In genomic region chr9:135280666-135281065, GRCh38 we compare ENCODE assay signal across 22 cellular contexts.
DNase-seq lines count a peak whose midpoint lies in the region; TF ChIP-seq lines count a peak whose summit lies in the region.
"Had no signal": no experiment of that assay in that cellular context is flagged by ENCODE, and none has a peak within 500 bp of the region (broad histone marks: within the 10 kb centered on the region; RNA-seq: fewer than 3 reads in every experiment).

No MANE protein-coding gene starts in this region.

- H3K27ac ChIP-seq in BLaER1 (peak overlapping the region; percentile 87), VCaP (peak overlapping the region; percentile 77), neuronal stem cell (replicated peaks; ENCODE audit: low read length) (no peak overlapping the region), testis (no peak overlapping the region)
- no peak overlapping the region for H3K27ac ChIP-seq in CD4-positive, alpha-beta memory T cell (ENCODE audit: low read depth, low read length)
- H3K27ac ChIP-seq: 22Rv1, A549, C4-2B had no signal

- H3K4me1 ChIP-seq in BLaER1 = peaks cover 92% of the 10 kb centered on the region
- H3K4me1 ChIP-seq in neuronal stem cell (ENCODE audit: control insufficient read depth in 2 of 2, insufficient read depth in 1 of 2, low read depth in 1 of 2, low read length in 2 of 2) = peaks cover 0 to 2% of the 10 kb centered on the region in 2 donors
- H3K4me1 ChIP-seq in CD4-positive, alpha-beta memory T cell (ENCODE audit: insufficient read depth, low read length) = no peaks in the 10 kb centered on the region
- H3K4me1 ChIP-seq in testis = no peaks in the 10 kb centered on the region

- no peak overlapping the region for H2AK5ac ChIP-seq in neuronal stem cell (ENCODE audit: low read depth, low read length)

- peak overlapping the region; percentile 96 for H3K4me2 ChIP-seq in BLaER1
- no peak overlapping the region for H3K4me2 ChIP-seq in neuronal stem cell (ENCODE audit: insufficient read depth, low read length, poor library complexity, severe bottlenecking)
- H3K4me2 ChIP-seq: A549 had no signal

- H3K36me3 ChIP-seq in BLaER1 (no peaks in the 10 kb centered on the region), neuronal stem cell (replicated peaks in 1 of 2; ENCODE audit: control insufficient read depth in 2 of 2, insufficient read depth in 2 of 2, low read length in 2 of 2) (no peaks in the 10 kb centered on the region), testis (ENCODE audit: low read depth, missing control alignments) (no peaks in the 10 kb centered on the region)
- no peaks in the 10 kb centered on the region for H3K36me3 ChIP-seq in CD4-positive, alpha-beta memory T cell (ENCODE audit: insufficient read depth, low read length)

- H2AFZ ChIP-seq in neuronal stem cell (ENCODE audit: low read length) = no peak overlapping the region

- peak overlapping the region; percentile 76 for H2BK5ac ChIP-seq in neuronal stem cell (ENCODE audit: low read length)

- TF ChIP-seq POLR2A in testis (IDR thresholded peaks at IDR 0.05) = no peak

- no peak overlapping the region for H3K4me3 ChIP-seq in BLaER1
- H3K4me3 ChIP-seq in neuronal stem cell (ENCODE audit: low read length in 2 of 2) = no peak overlapping the region
- no peak overlapping the region for H3K4me3 ChIP-seq in CD4-positive, alpha-beta memory T cell (ENCODE audit: low read length in 2 of 2)
- H3K4me3 ChIP-seq in testis = no peak overlapping the region
- H3K4me3 ChIP-seq: A549 had no signal

- no peak overlapping the region for H2BK12ac ChIP-seq in neuronal stem cell (ENCODE audit: low read length)

- H4K20me1 ChIP-seq in BLaER1 = no peaks in the 10 kb centered on the region

- no peak overlapping the region for H4K8ac ChIP-seq in neuronal stem cell (ENCODE audit: low read depth, low read length)

- H3K9me3 ChIP-seq in BLaER1 = no peaks in the 10 kb centered on the region
- H3K9me3 ChIP-seq in neuronal stem cell (replicated peaks in 1 of 2; ENCODE audit: control insufficient read depth in 2 of 2, insufficient read depth in 1 of 2, low read depth in 1 of 2, low read length in 2 of 2) = no peaks in the 10 kb centered on the region
- no peaks in the 10 kb centered on the region for H3K9me3 ChIP-seq in CD4-positive, alpha-beta memory T cell (ENCODE audit: control insufficient read depth in 1 of 2, low read length in 2 of 2)
- no peaks in the 10 kb centered on the region for H3K9me3 ChIP-seq in testis
- H3K9me3 ChIP-seq: A549 had no signal

- H3K9me3 Mint-ChIP-seq in CD4-positive, alpha-beta memory T cell = no peaks in the 10 kb centered on the region
- H3K9me3 Mint-ChIP-seq: CD4-positive, alpha-beta T cell; CD8-positive, alpha-beta memory T cell had no signal

- no peaks in the 10 kb centered on the region for H3K4me1 Mint-ChIP-seq in CD4-positive, alpha-beta memory T cell
- H3K4me1 Mint-ChIP-seq: B cell; CD8-positive, alpha-beta memory T cell had no signal

- no peak overlapping the region for H2BK15ac ChIP-seq in neuronal stem cell (ENCODE audit: low read length)

- CTCF ChIA-PET in CD4-positive, alpha-beta memory T cell (lab: Charles Lee; ENCODE audit: partially characterized antibody) = no interaction called here

- POLR2A ChIA-PET in CD4-positive, alpha-beta memory T cell (lab: Charles Lee; ENCODE audit: partially characterized antibody) = no interaction called here

- no peak overlapping the region for H2BK120ac ChIP-seq in neuronal stem cell (ENCODE audit: low read depth, low read length)

- DNase-seq in G401 (ENCODE audit: low spot score) = peak; percentile 4
- DNase-seq in neuronal stem cell (ENCODE audit: low spot score) = no peak
- DNase-seq in CD4-positive, alpha-beta memory T cell = no peak
- no peak for DNase-seq in KG1 (lab: John Stamatoyannopoulos, UW)
- no peak for DNase-seq in testis
- DNase-seq: AML-193; CD4-positive, alpha-beta T cell; CD8-positive, alpha-beta memory T cell; COR-L47; DMS 273 treated with DMSO at 0.1 percent for 48 hours; DMS153; DMS53; DMS79; DND-41; EL; GF-D8 had no signal

- in situ Hi-C loops in G401 (cut with HindIII; ENCODE audit: low sequenced_read_pairs) = no loop called here

- no peak overlapping the region for H3K18ac ChIP-seq in neuronal stem cell (ENCODE audit: low read length)

- TF ChIP-seq CTCF in VCaP (conservative IDR thresholded peaks at IDR 0.05) (no peak), testis (IDR thresholded peaks at IDR 0.05) (no peak)

- H3K27me3 Mint-ChIP-seq in CD4-positive, alpha-beta memory T cell = peaks cover 2 to 4% of the 10 kb centered on the region in 2 donors
- H3K27me3 Mint-ChIP-seq: CD4-positive, alpha-beta T cell had no signal

- intact Hi-C loops in CD4-positive, alpha-beta memory T cell (cut with micrococcal nuclease) = no loop called here
- intact Hi-C loops in testis (cut with DNase I; ENCODE audit: low total_unique reads) = no loop called here

- H3K27me3 ChIP-seq in BLaER1 = no peaks in the 10 kb centered on the region
- H3K27me3 ChIP-seq in neuronal stem cell (ENCODE audit: control insufficient read depth in 3 of 3, insufficient read depth in 3 of 3, low read depth in 1 of 3, low read length in 3 of 3) = peaks cover 0 to 5% (median 0%) of the 10 kb centered on the region in 3 experiments
- no peaks in the 10 kb centered on the region for H3K27me3 ChIP-seq in CD4-positive, alpha-beta memory T cell (ENCODE audit: insufficient read depth, low read length)
- H3K27me3 ChIP-seq in testis = no peaks in the 10 kb centered on the region

- H3K79me1 ChIP-seq in neuronal stem cell (ENCODE audit: low read depth, low read length) = peaks cover 1% of the 10 kb centered on the region

- no CpG with 5 or more reads among the region's 12 CpGs for WGBS in neuronal stem cell (ENCODE audit: extremely low coverage in 2 of 2, insufficient read length in 2 of 2, insufficient replicate concordance in 1 of 2), 2 donors
- WGBS in testis, 2 donors = 89 to 92% methylated on average over 10 to 12 of the region's 12 CpGs

- no peak overlapping the region for H3K4ac ChIP-seq in neuronal stem cell (ENCODE audit: low read length)

- no peak overlapping the region for H3K4me3 Mint-ChIP-seq in CD4-positive, alpha-beta memory T cell
- H3K4me3 Mint-ChIP-seq: B cell; CD4-positive, alpha-beta T cell; CD8-positive, alpha-beta memory T cell had no signal

- H3K9ac ChIP-seq in BLaER1 (peak overlapping the region; percentile 7; the same call in 1 of the 2 replicates), neuronal stem cell (ENCODE audit: low read depth, low read length, poor library complexity) (no peak overlapping the region)

- no peak overlapping the region for H3K27ac Mint-ChIP-seq in CD4-positive, alpha-beta memory T cell
- H3K27ac Mint-ChIP-seq: B cell; CD4-positive, alpha-beta T cell; CD8-positive, alpha-beta memory T cell had no signal

- no peaks in the 10 kb centered on the region for H3K36me3 Mint-ChIP-seq in CD4-positive, alpha-beta memory T cell
- H3K36me3 Mint-ChIP-seq: CD8-positive, alpha-beta memory T cell had no signal

- no peak overlapping the region for H3K23ac ChIP-seq in neuronal stem cell (ENCODE audit: low read depth, low read length, poor library complexity)

- peak overlapping the region; percentile 90 for H3K14ac ChIP-seq in neuronal stem cell (ENCODE audit: low read length)

- no peak overlapping the region for H4K91ac ChIP-seq in neuronal stem cell (ENCODE audit: low read depth, low read length, poor library complexity)

Comparison
In these comparisons a context has a peak if more than half of its experiments do, and no peak if none do; other contexts are left out.
1. H3K27ac ChIP-seq: peak in BLaER1 (single experiment) and VCaP (single experiment); none in neuronal stem cell (single experiment), CD4-positive, alpha-beta memory T cell (single experiment) and testis (0 of 2).